1 cellular context compared by ENCODE assay signal in the genomic region with DNA sequence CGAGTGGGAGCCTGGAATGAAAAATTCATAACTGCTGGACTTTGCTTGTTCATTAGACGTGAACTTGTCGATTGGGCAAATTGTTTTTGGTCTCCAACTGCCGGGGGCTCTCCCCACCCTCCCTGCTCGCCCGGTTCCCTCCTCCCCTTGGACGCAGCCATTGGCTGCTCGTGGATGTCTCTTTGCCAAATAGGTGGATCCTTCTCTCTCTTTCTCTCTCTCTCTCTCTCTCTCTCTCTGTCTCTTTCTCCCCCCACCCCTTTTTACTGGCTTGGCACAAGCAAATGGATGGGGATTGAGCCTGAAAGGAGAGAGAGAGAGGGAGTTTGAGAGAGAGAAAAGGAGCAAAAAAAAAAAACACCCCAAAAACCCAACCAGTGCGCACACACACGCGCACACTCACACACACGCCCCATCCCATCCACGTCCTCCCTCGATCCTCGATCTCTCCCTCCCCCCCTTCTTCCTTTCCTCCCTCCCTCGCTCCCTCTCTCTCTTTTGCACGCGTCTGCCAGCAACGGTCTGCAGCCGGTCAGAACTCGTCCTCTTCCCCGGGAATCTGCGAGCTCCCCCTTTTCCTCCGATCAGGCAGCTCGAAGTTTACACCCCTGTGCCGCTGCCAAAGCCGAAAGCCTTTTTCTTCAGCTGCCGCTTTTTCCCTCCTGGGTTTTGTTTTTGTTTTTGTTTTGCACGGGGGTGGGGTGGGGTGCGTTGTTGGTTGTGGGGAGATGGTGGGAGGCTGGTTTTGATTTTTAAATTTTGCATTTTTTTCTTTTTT.
TF ChIP-seq lines count a peak whose summit lies in the region.

No MANE protein-coding gene starts in this region.

TF ChIP-seq in HepG2, 621 proteins besides CTCF, POLR2A, EP300 and RAD21 (continued from another document and continues in another):
- TF ChIP-seq, protein P1, sequence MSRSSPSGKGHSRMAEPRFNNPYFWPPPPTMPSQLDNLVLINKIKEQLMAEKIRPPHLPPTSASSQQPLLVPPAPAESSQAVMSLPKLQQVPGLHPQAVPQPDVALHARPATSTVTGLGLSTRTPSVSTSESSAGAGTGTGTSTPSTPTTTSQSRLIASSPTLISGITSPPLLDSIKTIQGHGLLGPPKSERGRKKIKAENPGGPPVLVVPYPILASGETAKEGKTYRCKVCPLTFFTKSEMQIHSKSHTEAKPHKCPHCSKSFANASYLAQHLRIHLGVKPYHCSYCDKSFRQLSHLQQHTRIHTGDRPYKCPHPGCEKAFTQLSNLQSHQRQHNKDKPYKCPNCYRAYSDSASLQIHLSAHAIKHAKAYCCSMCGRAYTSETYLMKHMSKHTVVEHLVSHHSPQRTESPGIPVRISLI (CRISPR knock-in tag; IDR thresholded peaks at IDR 0.05; ENCODE audit: borderline replicate concordance): peak; percentile 45; the same call in 1 of the 2 replicates
- TF ChIP-seq, protein P2, sequence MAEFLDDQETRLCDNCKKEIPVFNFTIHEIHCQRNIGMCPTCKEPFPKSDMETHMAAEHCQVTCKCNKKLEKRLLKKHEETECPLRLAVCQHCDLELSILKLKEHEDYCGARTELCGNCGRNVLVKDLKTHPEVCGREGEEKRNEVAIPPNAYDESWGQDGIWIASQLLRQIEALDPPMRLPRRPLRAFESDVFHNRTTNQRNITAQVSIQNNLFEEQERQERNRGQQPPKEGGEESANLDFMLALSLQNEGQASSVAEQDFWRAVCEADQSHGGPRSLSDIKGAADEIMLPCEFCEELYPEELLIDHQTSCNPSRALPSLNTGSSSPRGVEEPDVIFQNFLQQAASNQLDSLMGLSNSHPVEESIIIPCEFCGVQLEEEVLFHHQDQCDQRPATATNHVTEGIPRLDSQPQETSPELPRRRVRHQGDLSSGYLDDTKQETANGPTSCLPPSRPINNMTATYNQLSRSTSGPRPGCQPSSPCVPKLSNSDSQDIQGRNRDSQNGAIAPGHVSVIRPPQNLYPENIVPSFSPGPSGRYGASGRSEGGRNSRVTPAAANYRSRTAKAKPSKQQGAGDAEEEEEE (CRISPR knock-in tag; IDR thresholded peaks at IDR 0.05; ENCODE audit: borderline replicate concordance): no peak
- TF ChIP-seq ARNT (IDR thresholded peaks at IDR 0.05) (no peak), ZNF432 (CRISPR knock-in tag; IDR thresholded peaks at IDR 0.05; ENCODE audit: borderline replicate concordance) (no peak), KDM5A (IDR thresholded peaks at IDR 0.05; ENCODE audit: borderline replicate concordance, low read length) (no peak), NFATC3 (CRISPR knock-in tag; IDR thresholded peaks at IDR 0.05) (no peak), CEBPG (CRISPR knock-in tag; IDR thresholded peaks at IDR 0.05) (0 out of 2 replicates have a peak, but pooled peaks have one; percentile 11), ZNF563 (CRISPR knock-in tag; IDR thresholded peaks at IDR 0.05) (no peak), ZNF547 (CRISPR knock-in tag; IDR thresholded peaks at IDR 0.05) (no peak; the same call in 1 of the 2 replicates), HNRNPH1 (optimal IDR thresholded peaks at IDR 0.05; ENCODE audit: low read depth, low read length) (peak; percentile 48), MTA3 (CRISPR knock-in tag; IDR thresholded peaks at IDR 0.05) (no peak), NCOR1 (IDR thresholded peaks at IDR 0.05; ENCODE audit: borderline replicate concordance, low read length) (peak; percentile 44; the same call in 1 of the 2 replicates), GATAD2A (CRISPR knock-in tag; IDR thresholded peaks at IDR 0.05) (peak; percentile 62; the same call in 1 of the 2 replicates), SOX6 (IDR thresholded peaks at IDR 0.05) (no peak), SOX6 (CRISPR knock-in tag; IDR thresholded peaks at IDR 0.05) (peak; percentile 29), ELF4 (CRISPR knock-in tag; IDR thresholded peaks at IDR 0.05; ENCODE audit: borderline replicate concordance) (no peak), ASH2L (IDR thresholded peaks at IDR 0.05; ENCODE audit: insufficient read length, low read depth, low read length) (peak; percentile 77), MYC (CRISPR knock-in tag; IDR thresholded peaks at IDR 0.05; ENCODE audit: borderline replicate concordance) (peak; percentile 52; the same call in 1 of the 2 replicates), ZNF251 (CRISPR knock-in tag; IDR thresholded peaks at IDR 0.05) (no peak), ZFP62 (CRISPR knock-in tag; IDR thresholded peaks at IDR 0.05) (no peak), NFYC (CRISPR knock-in tag; IDR thresholded peaks at IDR 0.05) (peak; percentile 57), SIX4 (CRISPR knock-in tag; IDR thresholded peaks at IDR 0.05) (no peak), PHF8 (CRISPR knock-in tag; IDR thresholded peaks at IDR 0.05) (no peak), ZNF678 (CRISPR knock-in tag; IDR thresholded peaks at IDR 0.05) (no peak), ZNF234 (CRISPR knock-in tag; conservative IDR thresholded peaks at IDR 0.05) (no peak), SP5 (CRISPR knock-in tag; IDR thresholded peaks at IDR 0.05; ENCODE audit: borderline replicate concordance, low read depth) (0 out of 2 replicates have a peak, but pooled peaks have one; percentile 36), ZNF484 (CRISPR knock-in tag; IDR thresholded peaks at IDR 0.05; ENCODE audit: borderline replicate concordance, low read depth) (no peak), ZNF891 (CRISPR knock-in tag; IDR thresholded peaks at IDR 0.05) (no peak), BRCA1 (CRISPR knock-in tag; IDR thresholded peaks at IDR 0.05) (no peak), ONECUT2 (CRISPR knock-in tag; IDR thresholded peaks at IDR 0.05) (no peak), ZNF367 (CRISPR knock-in tag; IDR thresholded peaks at IDR 0.05; ENCODE audit: borderline replicate concordance) (no peak), ZNF879 (CRISPR knock-in tag; IDR thresholded peaks at IDR 0.05) (no peak), TCF7L2 (IDR thresholded peaks at IDR 0.05; ENCODE audit: low read depth, low read length) (no peak), CEBPB (IDR thresholded peaks at IDR 0.05; ENCODE audit: borderline replicate concordance, low read depth, low read length) (no peak), ZNF788 (CRISPR knock-in tag; IDR thresholded peaks at IDR 0.05; ENCODE audit: borderline replicate concordance) (no peak), ZSCAN31 (CRISPR knock-in tag; IDR thresholded peaks at IDR 0.05; ENCODE audit: low read depth) (no peak), ZNF431 (CRISPR knock-in tag; IDR thresholded peaks at IDR 0.05; ENCODE audit: borderline replicate concordance, low read depth) (no peak), RBM22 (optimal IDR thresholded peaks at IDR 0.05; ENCODE audit: low read length) (no peak), ZNF567 (CRISPR knock-in tag; IDR thresholded peaks at IDR 0.05; ENCODE audit: borderline replicate concordance) (no peak)
- TF ChIP-seq, protein P3, sequence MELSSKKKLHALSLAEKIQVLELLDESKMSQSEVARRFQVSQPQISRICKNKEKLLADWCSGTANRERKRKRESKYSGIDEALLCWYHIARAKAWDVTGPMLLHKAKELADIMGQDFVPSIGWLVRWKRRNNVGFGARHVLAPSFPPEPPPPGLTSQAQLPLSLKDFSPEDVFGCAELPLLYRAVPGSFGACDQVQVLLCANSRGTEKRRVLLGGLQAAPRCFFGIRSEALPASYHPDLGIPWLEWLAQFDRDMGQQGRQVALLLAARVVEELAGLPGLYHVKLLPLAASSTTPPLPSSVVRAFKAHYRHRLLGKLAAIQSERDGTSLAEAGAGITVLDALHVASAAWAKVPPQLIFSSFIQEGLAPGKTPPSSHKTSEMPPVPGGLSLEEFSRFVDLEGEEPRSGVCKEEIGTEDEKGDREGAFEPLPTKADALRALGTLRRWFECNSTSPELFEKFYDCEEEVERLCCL (CRISPR knock-in tag; IDR thresholded peaks at IDR 0.05; ENCODE audit: borderline replicate concordance): no peak
- TF ChIP-seq, protein P4, sequence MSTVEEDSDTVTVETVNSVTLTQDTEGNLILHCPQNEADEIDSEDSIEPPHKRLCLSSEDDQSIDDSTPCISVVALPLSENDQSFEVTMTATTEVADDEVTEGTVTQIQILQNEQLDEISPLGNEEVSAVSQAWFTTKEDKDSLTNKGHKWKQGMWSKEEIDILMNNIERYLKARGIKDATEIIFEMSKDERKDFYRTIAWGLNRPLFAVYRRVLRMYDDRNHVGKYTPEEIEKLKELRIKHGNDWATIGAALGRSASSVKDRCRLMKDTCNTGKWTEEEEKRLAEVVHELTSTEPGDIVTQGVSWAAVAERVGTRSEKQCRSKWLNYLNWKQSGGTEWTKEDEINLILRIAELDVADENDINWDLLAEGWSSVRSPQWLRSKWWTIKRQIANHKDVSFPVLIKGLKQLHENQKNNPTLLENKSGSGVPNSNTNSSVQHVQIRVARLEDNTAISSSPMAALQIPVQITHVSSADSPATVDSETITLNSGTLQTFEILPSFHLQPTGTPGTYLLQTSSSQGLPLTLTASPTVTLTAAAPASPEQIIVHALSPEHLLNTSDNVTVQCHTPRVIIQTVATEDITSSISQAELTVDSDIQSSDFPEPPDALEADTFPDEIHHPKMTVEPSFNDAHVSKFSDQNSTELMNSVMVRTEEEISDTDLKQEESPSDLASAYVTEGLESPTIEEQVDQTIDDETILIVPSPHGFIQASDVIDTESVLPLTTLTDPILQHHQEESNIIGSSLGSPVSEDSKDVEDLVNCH (CRISPR knock-in tag; IDR thresholded peaks at IDR 0.05): no peak
- TF ChIP-seq, protein P5, sequence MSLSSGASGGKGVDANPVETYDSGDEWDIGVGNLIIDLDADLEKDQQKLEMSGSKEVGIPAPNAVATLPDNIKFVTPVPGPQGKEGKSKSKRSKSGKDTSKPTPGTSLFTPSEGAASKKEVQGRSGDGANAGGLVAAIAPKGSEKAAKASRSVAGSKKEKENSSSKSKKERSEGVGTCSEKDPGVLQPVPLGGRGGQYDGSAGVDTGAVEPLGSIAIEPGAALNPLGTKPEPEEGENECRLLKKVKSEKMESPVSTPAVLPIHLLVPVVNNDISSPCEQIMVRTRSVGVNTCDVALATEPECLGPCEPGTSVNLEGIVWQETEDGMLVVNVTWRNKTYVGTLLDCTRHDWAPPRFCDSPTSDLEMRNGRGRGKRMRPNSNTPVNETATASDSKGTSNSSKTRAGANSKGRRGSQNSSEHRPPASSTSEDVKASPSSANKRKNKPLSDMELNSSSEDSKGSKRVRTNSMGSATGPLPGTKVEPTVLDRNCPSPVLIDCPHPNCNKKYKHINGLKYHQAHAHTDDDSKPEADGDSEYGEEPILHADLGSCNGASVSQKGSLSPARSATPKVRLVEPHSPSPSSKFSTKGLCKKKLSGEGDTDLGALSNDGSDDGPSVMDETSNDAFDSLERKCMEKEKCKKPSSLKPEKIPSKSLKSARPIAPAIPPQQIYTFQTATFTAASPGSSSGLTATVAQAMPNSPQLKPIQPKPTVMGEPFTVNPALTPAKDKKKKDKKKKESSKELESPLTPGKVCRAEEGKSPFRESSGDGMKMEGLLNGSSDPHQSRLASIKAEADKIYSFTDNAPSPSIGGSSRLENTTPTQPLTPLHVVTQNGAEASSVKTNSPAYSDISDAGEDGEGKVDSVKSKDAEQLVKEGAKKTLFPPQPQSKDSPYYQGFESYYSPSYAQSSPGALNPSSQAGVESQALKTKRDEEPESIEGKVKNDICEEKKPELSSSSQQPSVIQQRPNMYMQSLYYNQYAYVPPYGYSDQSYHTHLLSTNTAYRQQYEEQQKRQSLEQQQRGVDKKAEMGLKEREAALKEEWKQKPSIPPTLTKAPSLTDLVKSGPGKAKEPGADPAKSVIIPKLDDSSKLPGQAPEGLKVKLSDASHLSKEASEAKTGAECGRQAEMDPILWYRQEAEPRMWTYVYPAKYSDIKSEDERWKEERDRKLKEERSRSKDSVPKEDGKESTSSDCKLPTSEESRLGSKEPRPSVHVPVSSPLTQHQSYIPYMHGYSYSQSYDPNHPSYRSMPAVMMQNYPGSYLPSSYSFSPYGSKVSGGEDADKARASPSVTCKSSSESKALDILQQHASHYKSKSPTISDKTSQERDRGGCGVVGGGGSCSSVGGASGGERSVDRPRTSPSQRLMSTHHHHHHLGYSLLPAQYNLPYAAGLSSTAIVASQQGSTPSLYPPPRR (CRISPR knock-in tag; IDR thresholded peaks at IDR 0.05; ENCODE audit: borderline replicate concordance): no peak
- TF ChIP-seq, protein P6, sequence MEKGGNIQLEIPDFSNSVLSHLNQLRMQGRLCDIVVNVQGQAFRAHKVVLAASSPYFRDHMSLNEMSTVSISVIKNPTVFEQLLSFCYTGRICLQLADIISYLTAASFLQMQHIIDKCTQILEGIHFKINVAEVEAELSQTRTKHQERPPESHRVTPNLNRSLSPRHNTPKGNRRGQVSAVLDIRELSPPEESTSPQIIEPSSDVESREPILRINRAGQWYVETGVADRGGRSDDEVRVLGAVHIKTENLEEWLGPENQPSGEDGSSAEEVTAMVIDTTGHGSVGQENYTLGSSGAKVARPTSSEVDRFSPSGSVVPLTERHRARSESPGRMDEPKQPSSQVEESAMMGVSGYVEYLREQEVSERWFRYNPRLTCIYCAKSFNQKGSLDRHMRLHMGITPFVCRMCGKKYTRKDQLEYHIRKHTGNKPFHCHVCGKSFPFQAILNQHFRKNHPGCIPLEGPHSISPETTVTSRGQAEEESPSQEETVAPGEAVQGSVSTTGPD (CRISPR knock-in tag; IDR thresholded peaks at IDR 0.05): peak; percentile 77
- TF ChIP-seq, protein P7, sequence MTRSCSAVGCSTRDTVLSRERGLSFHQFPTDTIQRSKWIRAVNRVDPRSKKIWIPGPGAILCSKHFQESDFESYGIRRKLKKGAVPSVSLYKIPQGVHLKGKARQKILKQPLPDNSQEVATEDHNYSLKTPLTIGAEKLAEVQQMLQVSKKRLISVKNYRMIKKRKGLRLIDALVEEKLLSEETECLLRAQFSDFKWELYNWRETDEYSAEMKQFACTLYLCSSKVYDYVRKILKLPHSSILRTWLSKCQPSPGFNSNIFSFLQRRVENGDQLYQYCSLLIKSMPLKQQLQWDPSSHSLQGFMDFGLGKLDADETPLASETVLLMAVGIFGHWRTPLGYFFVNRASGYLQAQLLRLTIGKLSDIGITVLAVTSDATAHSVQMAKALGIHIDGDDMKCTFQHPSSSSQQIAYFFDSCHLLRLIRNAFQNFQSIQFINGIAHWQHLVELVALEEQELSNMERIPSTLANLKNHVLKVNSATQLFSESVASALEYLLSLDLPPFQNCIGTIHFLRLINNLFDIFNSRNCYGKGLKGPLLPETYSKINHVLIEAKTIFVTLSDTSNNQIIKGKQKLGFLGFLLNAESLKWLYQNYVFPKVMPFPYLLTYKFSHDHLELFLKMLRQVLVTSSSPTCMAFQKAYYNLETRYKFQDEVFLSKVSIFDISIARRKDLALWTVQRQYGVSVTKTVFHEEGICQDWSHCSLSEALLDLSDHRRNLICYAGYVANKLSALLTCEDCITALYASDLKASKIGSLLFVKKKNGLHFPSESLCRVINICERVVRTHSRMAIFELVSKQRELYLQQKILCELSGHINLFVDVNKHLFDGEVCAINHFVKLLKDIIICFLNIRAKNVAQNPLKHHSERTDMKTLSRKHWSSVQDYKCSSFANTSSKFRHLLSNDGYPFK (CRISPR knock-in tag; IDR thresholded peaks at IDR 0.05; ENCODE audit: borderline replicate concordance): no peak
- TF ChIP-seq, protein P8, sequence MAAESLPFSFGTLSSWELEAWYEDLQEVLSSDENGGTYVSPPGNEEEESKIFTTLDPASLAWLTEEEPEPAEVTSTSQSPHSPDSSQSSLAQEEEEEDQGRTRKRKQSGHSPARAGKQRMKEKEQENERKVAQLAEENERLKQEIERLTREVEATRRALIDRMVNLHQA (CRISPR knock-in tag; IDR thresholded peaks at IDR 0.05): no peak
- TF ChIP-seq, protein P9, sequence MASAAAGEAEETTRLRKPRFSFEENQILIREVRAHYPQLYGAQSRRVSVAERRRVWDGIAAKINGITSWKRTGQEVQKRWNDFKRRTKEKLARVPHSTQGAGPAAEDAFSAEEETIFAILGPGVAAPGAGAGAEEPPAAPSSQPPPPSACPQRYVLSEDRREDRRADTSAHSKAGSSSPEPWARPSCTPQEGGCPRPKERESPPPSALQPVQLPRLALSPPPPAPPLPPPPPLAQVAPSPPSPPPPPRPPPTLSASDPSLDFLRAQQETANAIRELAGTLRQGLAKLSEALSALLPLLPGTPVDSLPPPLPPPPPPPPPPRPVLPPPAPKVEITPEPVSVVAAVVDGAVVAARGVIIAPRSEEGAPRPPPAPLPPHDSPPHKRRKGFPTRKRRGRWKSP (CRISPR knock-in tag; IDR thresholded peaks at IDR 0.05): no peak
